1 cellular context compared by ENCODE assay signal in genomic region chr2:28767367-28767766, GRCh38.
TF ChIP-seq lines count a peak whose summit lies in the region.

No MANE protein-coding gene starts in this region.

TF ChIP-seq in GM12878, 131 proteins besides CTCF, POLR2A, EP300 and RAD21 (continued from another document):
- no peak for TF ChIP-seq REST (IDR thresholded peaks at IDR 0.05; ENCODE audit: low read depth, low read length)
- no peak for TF ChIP-seq YY1 (IDR thresholded peaks at IDR 0.05; ENCODE audit: low read depth, low read length)
- TF ChIP-seq RELA (IDR thresholded peaks at IDR 0.05; ENCODE audit: borderline replicate concordance, partially characterized antibody): no peak
- no peak for TF ChIP-seq SIN3A (IDR thresholded peaks at IDR 0.05; ENCODE audit: low read depth, low read length)
- TF ChIP-seq BCL3 (IDR thresholded peaks at IDR 0.05; ENCODE audit: borderline replicate concordance, insufficient read depth, low read depth, low read length, poor library complexity, severe bottlenecking): no peak
- no peak for TF ChIP-seq IKZF2 (IDR thresholded peaks at IDR 0.05)
- no peak for TF ChIP-seq WRNIP1 (IDR thresholded peaks at IDR 0.05; ENCODE audit: borderline replicate concordance, low read depth, low read length)
- no peak for TF ChIP-seq SRF (IDR thresholded peaks at IDR 0.05; ENCODE audit: low read depth in 2 of 2, low read length in 2 of 2)
- TF ChIP-seq SIX5 (IDR thresholded peaks at IDR 0.05; ENCODE audit: low read depth, low read length, severe bottlenecking): no peak
TF ChIP-seq in GM12878: peak in this region for 0.
